10 cellular contexts compared by ENCODE assay signal in the genomic region with DNA sequence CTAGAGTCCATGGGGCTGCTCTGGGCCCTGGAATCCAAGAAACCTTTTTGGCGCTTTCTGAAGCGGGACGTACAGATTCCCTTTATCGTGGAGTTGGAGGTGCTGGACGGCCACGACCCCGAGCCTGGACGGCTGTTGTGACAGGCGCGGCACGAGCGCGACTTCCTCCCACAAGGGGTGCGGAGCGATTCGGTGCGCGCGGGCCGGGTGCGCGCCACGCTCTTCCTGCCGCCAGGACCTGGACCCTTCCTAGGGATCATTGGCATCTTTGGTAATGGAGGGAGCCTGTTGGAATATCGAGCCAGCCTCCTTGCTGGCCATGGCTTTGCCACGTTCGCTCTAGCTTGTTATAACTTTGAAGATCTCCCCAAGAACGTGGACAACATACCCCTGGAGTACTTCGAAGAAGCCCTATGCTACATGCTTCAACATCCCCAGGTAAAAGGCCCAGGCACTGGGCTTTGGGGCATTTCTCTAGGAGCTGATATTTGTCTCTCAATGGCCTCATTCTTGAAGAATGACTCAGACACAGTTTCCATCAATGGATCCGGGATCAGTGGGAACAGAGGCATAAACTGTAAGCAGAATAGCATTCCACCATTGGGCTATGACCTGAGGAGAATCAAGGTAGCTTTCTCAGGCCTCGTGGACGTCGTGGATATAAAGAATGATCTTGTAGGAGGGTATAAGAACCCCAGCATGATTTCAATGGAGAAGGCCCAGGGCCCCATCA. TPM values are rescaled to one million over a fixed set of nuclear protein-coding genes. Genes with fewer than 3 reads are reported as not detected.
A peak's percentile ranks its signal among the peaks of the same experiment; 100 is the strongest.
DNase-seq lines count a peak whose midpoint lies in the region; ATAC-seq and TF ChIP-seq lines count a peak whose summit lies in the region.
"Had no signal": no experiment of that assay in that cellular context is flagged by ENCODE, and none has a peak within 500 bp of the region (broad histone marks: within the 10 kb centered on the region; RNA-seq: fewer than 3 reads in every experiment).

No MANE protein-coding gene starts in this region.

- H3K36me3 ChIP-seq in cardiac muscle cell, result no peaks in the 10 kb centered on the region
- H3K36me3 ChIP-seq in duodenal mucosa (ENCODE audit: control insufficient read depth in 1 of 2, insufficient read depth in 2 of 2, low read length in 2 of 2), result no peaks in the 10 kb centered on the region
- H3K36me3 ChIP-seq in mesenchymal stem cell (ENCODE audit: control insufficient read depth in 1 of 2, insufficient read depth in 2 of 2, low read depth in 1 of 2, low read length in 2 of 2), result no peaks in the 10 kb centered on the region
- H3K36me3 ChIP-seq in urinary bladder (ENCODE audit: insufficient read depth), result no peaks in the 10 kb centered on the region

- peak overlapping the region; percentile 66 for H4K8ac ChIP-seq in mesenchymal stem cell (ENCODE audit: low read length)

- no peak overlapping the region for H3K9ac ChIP-seq in duodenal mucosa (ENCODE audit: low read depth in 1 of 2, low read length in 2 of 2)
- H3K9ac ChIP-seq in mesenchymal stem cell (ENCODE audit: low read length), result peak overlapping the region; percentile 79

- H2BK12ac ChIP-seq in mesenchymal stem cell (ENCODE audit: low read length in 2 of 2), result no peak overlapping the region

- peaks cover 5% of the 10 kb centered on the region for H3K4me1 ChIP-seq in cardiac muscle cell (ENCODE audit: low read depth)
- H3K4me1 ChIP-seq in duodenal mucosa (ENCODE audit: control insufficient read depth in 1 of 2, insufficient read depth in 2 of 2, low read length in 2 of 2), result peaks cover 0 to 11% of the 10 kb centered on the region in 2 donors
- peaks cover 11% of the 10 kb centered on the region for H3K4me1 ChIP-seq in mesenchymal stem cell (ENCODE audit: control insufficient read depth, insufficient read depth, low read depth, low read length)
- no peaks in the 10 kb centered on the region for H3K4me1 ChIP-seq in urinary bladder (ENCODE audit: insufficient read depth)
- H3K4me1 ChIP-seq: SJCRH30 had no signal

- no peak overlapping the region for H3K4me2 ChIP-seq in mesenchymal stem cell (ENCODE audit: low read length, poor library complexity, severe bottlenecking)

- H3K23ac ChIP-seq in mesenchymal stem cell (ENCODE audit: low read length in 2 of 2), result no peak overlapping the region

- peak overlapping the region; percentile 18 for H4K91ac ChIP-seq in mesenchymal stem cell (ENCODE audit: low read length)

- no peak for TF ChIP-seq CTCF in cardiac muscle cell (IDR thresholded peaks at IDR 0.05; ENCODE audit: low read depth, low read length)

- no peak overlapping the region for H2BK120ac ChIP-seq in mesenchymal stem cell (ENCODE audit: low read depth, low read length)

- peak overlapping the region in 1 of 2 experiments; percentile 9 for H3K18ac ChIP-seq in mesenchymal stem cell (ENCODE audit: low read depth in 1 of 2, low read length in 2 of 2)

- no peak overlapping the region for H2BK5ac ChIP-seq in mesenchymal stem cell (ENCODE audit: low read depth, low read length, poor library complexity, severe bottlenecking)

- no peak overlapping the region for H2BK15ac ChIP-seq in mesenchymal stem cell (ENCODE audit: low read depth, poor library complexity, severe bottlenecking)

- ATAC-seq in Right ventricle myocardium superior (ENCODE audit: poor library complexity), result no peak
- no peak for ATAC-seq in GM19467 (IDR thresholded peaks at IDR 0.05; ENCODE audit: unreplicated experiment)
- ATAC-seq in HG02973 (IDR thresholded peaks at IDR 0.05; ENCODE audit: unreplicated experiment), result no peak
- ATAC-seq in GM21529 (IDR thresholded peaks at IDR 0.05; ENCODE audit: unreplicated experiment), result no peak

- no peak overlapping the region for H3K14ac ChIP-seq in mesenchymal stem cell (ENCODE audit: low read length in 2 of 2)

- H3K9me3 ChIP-seq in cardiac muscle cell (ENCODE audit: low read depth) (no peaks in the 10 kb centered on the region), duodenal mucosa (ENCODE audit: control insufficient read depth in 1 of 2, low read length in 2 of 2) (peaks cover 11 to 17% of the 10 kb centered on the region in 2 donors), mesenchymal stem cell (ENCODE audit: control insufficient read depth, low read length) (peaks cover 28% of the 10 kb centered on the region)

- H3K27ac ChIP-seq in cardiac muscle cell (no peak overlapping the region), duodenal mucosa (ENCODE audit: low read depth, low read length) (no peak overlapping the region), mesenchymal stem cell (ENCODE audit: low read length, poor library complexity, severe bottlenecking) (no peak overlapping the region), urinary bladder (ENCODE audit: low read depth) (no peak overlapping the region)
- H3K27ac ChIP-seq: SJCRH30 had no signal

- peak overlapping the region; percentile 80 for H2AFZ ChIP-seq in mesenchymal stem cell (ENCODE audit: low read depth, low read length)

- DNase-seq in cardiac muscle cell (ENCODE audit: low read depth in 1 of 2, low spot score in 1 of 2) (peak in 1 of 2 donors; percentile 5), Right ventricle myocardium superior (no peak), mesenchymal stem cell (no peak)
- DNase-seq: DND-41, SJCRH30 had no signal

- intact Hi-C loops in Right ventricle myocardium superior (cut with DNase I), result no loop called here

- H3K4me3 ChIP-seq in cardiac muscle cell (peak overlapping the region; percentile 37), duodenal mucosa (ENCODE audit: low read depth in 1 of 2, low read length in 2 of 2) (peak overlapping the region; percentile 19 to 37), mesenchymal stem cell (ENCODE audit: insufficient read depth in 1 of 2, low read depth in 1 of 2, low read length in 2 of 2) (peak overlapping the region; percentile 38 to 75), urinary bladder (ENCODE audit: low read depth, low read length) (peak overlapping the region; percentile 26)
- H3K4me3 ChIP-seq: SJCRH30 had no signal

- H3K79me1 ChIP-seq in mesenchymal stem cell (replicated peaks; ENCODE audit: low read length, poor library complexity, severe bottlenecking), result peaks cover 7% of the 10 kb centered on the region

- H2AK5ac ChIP-seq in mesenchymal stem cell (ENCODE audit: low read length, severe bottlenecking), result no peak overlapping the region

- H3K27me3 ChIP-seq in cardiac muscle cell (peaks cover 34% of the 10 kb centered on the region), duodenal mucosa (ENCODE audit: control insufficient read depth in 1 of 2, insufficient read depth in 2 of 2, low read length in 2 of 2) (no peaks in the 10 kb centered on the region), mesenchymal stem cell (ENCODE audit: control insufficient read depth in 1 of 2, insufficient read depth in 1 of 2, low read length in 2 of 2) (peaks cover 0 to 6% of the 10 kb centered on the region in 2 experiments)
- H3K27me3 ChIP-seq: SJCRH30 had no signal

- H3K4ac ChIP-seq in mesenchymal stem cell (ENCODE audit: low read depth in 1 of 2, low read length in 2 of 2), result no peak overlapping the region

- 31% methylated on average over 23 of the region's 33 CpGs for WGBS in mesenchymal stem cell
- WGBS in urinary bladder, result 19% methylated on average over 33 of the region's 33 CpGs

RNA-seq across cellular contexts. Expression of a gene that starts 3.5 kb away (rescaled TPM):
- 9.0 and 10.2 TPM in 2 replicates for total RNA-seq in cardiac muscle cell
- polyA plus RNA-seq in cardiac muscle cell, result 18.4 and 19.4 TPM in 2 replicates
- 4.8 TPM for total RNA-seq in Right ventricle myocardium superior
- 2.9 TPM for polyA plus RNA-seq in mesenchymal stem cell (2013, experiment 1 of 2)
- polyA plus RNA-seq in mesenchymal stem cell (2013, experiment 2 of 2), result 2.9 TPM
- 22.6 TPM for total RNA-seq in urinary bladder
- polyA plus RNA-seq in urinary bladder, result 4.2 TPM

RNA-seq across cellular contexts. Expression of a gene that starts 42.9 kb away (rescaled TPM):
- 4.5 and 7.7 TPM in 2 replicates for total RNA-seq in cardiac muscle cell
- 3.5 and 7.7 TPM in 2 replicates for polyA plus RNA-seq in cardiac muscle cell
- total RNA-seq in Right ventricle myocardium superior, result 2.6 TPM
- 1.5 TPM for polyA plus RNA-seq in mesenchymal stem cell (2013, experiment 1 of 2)
- polyA plus RNA-seq in mesenchymal stem cell (2013, experiment 2 of 2), result 1.7 TPM
- 25.6 TPM for total RNA-seq in urinary bladder
- 2.2 TPM for polyA plus RNA-seq in urinary bladder
